ENCODE assay signal across 22 cellular contexts in the genomic region with DNA sequence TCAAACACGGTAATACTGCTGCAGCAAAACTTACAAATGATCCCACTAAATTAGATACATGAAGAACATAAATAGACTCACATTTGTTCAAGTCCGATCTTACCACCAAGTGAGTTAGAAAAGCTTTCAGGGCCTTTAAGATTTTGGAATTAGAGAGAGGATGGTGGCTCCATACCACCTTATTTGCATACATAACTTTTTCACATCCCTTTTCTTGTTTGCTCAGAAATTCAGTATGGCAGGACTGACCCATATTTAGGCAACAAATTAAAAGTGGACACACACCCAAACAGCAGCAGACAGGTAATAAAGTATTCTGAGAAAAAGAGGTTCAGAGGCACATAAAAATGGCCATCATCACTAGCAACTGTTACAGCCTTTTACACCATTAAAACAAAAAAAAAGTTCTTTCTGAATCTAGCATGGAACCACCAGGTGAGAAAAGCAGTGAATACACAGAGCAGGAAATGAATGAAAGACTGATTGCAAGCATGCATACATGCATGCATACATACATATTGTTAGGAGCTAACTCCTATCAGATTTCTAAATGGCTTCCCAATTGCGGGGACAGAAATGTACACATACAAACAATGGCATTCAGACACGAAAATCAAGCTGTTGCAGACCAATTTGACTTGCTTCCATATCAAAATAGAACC. TPM values are rescaled to one million over a fixed set of nuclear protein-coding genes. Genes with fewer than 3 reads are reported as not detected.
DNase-seq lines count a peak whose midpoint lies in the region; ATAC-seq, FAIRE-seq and TF ChIP-seq lines count a peak whose summit lies in the region.
"Had no signal": no experiment of that assay in that cellular context is flagged by ENCODE, and none has a peak within 500 bp of the region (broad histone marks: within the 10 kb centered on the region; RNA-seq: fewer than 3 reads in every experiment).

No MANE protein-coding gene starts in this region.

- H4K20me1 ChIP-seq in GM12878 (ENCODE audit: control insufficient read depth, insufficient read depth): no peaks in the 10 kb centered on the region

- H3K36me3 ChIP-seq in GM12878 (ENCODE audit: control insufficient read depth in 2 of 2, insufficient read depth in 2 of 2, low read length in 1 of 2) (no peaks in the 10 kb centered on the region), left ventricle myocardium inferior (no peaks in the 10 kb centered on the region)
- H3K36me3 ChIP-seq: esophagus squamous epithelium, upper lobe of left lung had no signal

- peak; percentile 15 for DNase-seq in GM12878 (ENCODE audit: low read depth, low spot score)
- DNase-seq in ureter (ENCODE audit: low spot score): no peak
- DNase-seq in posterior cingulate gyrus: no peak
- DNase-seq in left ventricle myocardium inferior: no peak
- DNase-seq: activated CD4-positive, alpha-beta T cell treated with anti-CD3 and anti-CD28 coated beads for 4 hours; activated CD8-positive, alpha-beta memory T cell treated with anti-CD3 and anti-CD28 coated beads, Interleukin-2, amount 10 ng/mL, durations not matched to agents 7 days and 5 days; AML-193; DMS79 treated with DMSO at 0.1 percent for 48 hours; effector memory CD4-positive, alpha-beta T cell; esophagus squamous epithelium; HFFc6; IMR-90; kidney glomerular epithelial cell; NCI-H1436 treated with DMSO at 0.1 percent for 48 hours; occipital lobe; stimulated activated CD4-positive, alpha-beta T cell treated with anti-CD3 and anti-CD28 coated beads, Interleukin-4, amount 100 ng/mL, for 4 hours; T-helper 1 cell; upper lobe of left lung had no signal

- TF ChIP-seq CTCF in GM12878 (IDR thresholded peaks at IDR 0.05 in 2 of 3, conservative IDR thresholded peaks at IDR 0.05 in 1 of 3; ENCODE audit: control insufficient read depth in 2 of 3, extremely low read depth in 1 of 3, insufficient read depth in 1 of 3, low read depth in 3 of 3, low read length in 3 of 3): no peak
- no peak for TF ChIP-seq CTCF in left ventricle myocardium inferior (IDR thresholded peaks at IDR 0.05; ENCODE audit: borderline replicate concordance)

- in situ Hi-C loops in GM12878 (cut with MboI): no loop called here

- H3K27ac ChIP-seq in GM12878 (ENCODE audit: control insufficient read depth, insufficient read depth) (no peak overlapping the region), left ventricle myocardium inferior (replicated peaks) (no peak overlapping the region)
- H3K27ac ChIP-seq: esophagus squamous epithelium, upper lobe of left lung had no signal

- no peak overlapping the region for H3K4me2 ChIP-seq in GM12878 (ENCODE audit: control insufficient read depth, insufficient read depth)

- no peak overlapping the region for H3K9ac ChIP-seq in GM12878 (ENCODE audit: control insufficient read depth, insufficient read depth, low read length)

- POLR2A ChIA-PET in GM12878 (lab: Charles Lee): interaction anchor here (1.2 to 1.4 kb wide), 2 partner anchors 71 to 72 kb away, joined by 3 read pairs; no protein-coding TSS in a partner anchor

- TF ChIP-seq RAD21 in GM12878 (IDR thresholded peaks at IDR 0.05; ENCODE audit: insufficient read depth, low read depth, low read length): no peak

- no peak overlapping the region for H2AFZ ChIP-seq in GM12878 (ENCODE audit: control insufficient read depth, low read depth, low read length)

- H3K27me3 ChIP-seq in GM12878 (replicated peaks in 1 of 2; ENCODE audit: control insufficient read depth in 2 of 2, insufficient read depth in 2 of 2, low read length in 1 of 2) (no peaks in the 10 kb centered on the region), left ventricle myocardium inferior (ENCODE audit: low read depth) (no peaks in the 10 kb centered on the region)
- H3K27me3 ChIP-seq: esophagus squamous epithelium, upper lobe of left lung had no signal

- RAD21 ChIA-PET in GM12878 (lab: Charles Lee; ENCODE audit: unreplicated experiment): interaction anchor here (1.1 to 6.4 kb wide), 6 partner anchors 15 to 220 kb away, joined by 3 to 67 read pairs (median 6); no protein-coding TSS in a partner anchor

- SMC1A ChIA-PET in GM12878 (lab: Charles Lee; ENCODE audit: uncharacterized antibody, unreplicated experiment): interaction anchor here (0.8 to 7.1 kb wide), 14 partner anchors 17 to 221 kb away, joined by 3 to 172 read pairs (median 4); no protein-coding TSS in a partner anchor

- TF ChIP-seq EP300 in GM12878 (IDR thresholded peaks at IDR 0.05; ENCODE audit: borderline replicate concordance in 1 of 2, control insufficient read depth in 1 of 2, low read depth in 2 of 2, low read length in 2 of 2): peak in 1 of 2 experiments; percentile 24; a peak in 2 of 4 replicates

- no peaks in the 10 kb centered on the region for H3K4me1 ChIP-seq in GM12878 (ENCODE audit: control insufficient read depth, insufficient read depth, low read length)
- peaks cover 41% of the 10 kb centered on the region for H3K4me1 ChIP-seq in left ventricle myocardium inferior
- H3K4me1 ChIP-seq: esophagus squamous epithelium, upper lobe of left lung had no signal

- TF ChIP-seq POLR2A in GM12878 (IDR thresholded peaks at IDR 0.05; ENCODE audit: low read depth, low read length): no peak

- ATAC-seq in GM18909 (IDR thresholded peaks at IDR 0.05; ENCODE audit: poor library complexity, unreplicated experiment): peak; percentile 90
- peak; percentile 61 for ATAC-seq in GM21529 (IDR thresholded peaks at IDR 0.05; ENCODE audit: unreplicated experiment)
- peak; percentile 71 for ATAC-seq in HG03139 (IDR thresholded peaks at IDR 0.05; ENCODE audit: unreplicated experiment)
- peak; percentile 84 for ATAC-seq in GM12878
- ATAC-seq: activated CD8-positive, alpha-beta memory T cell treated with anti-CD3 and anti-CD28 coated beads, Interleukin-2, amount 10 ng/mL, durations not matched to agents 7 days and 5 days had no signal

- BruUV-seq in GM12878 (replicated peaks; lab: Mats Ljungman, UMichigan): no TSS peak

- no peak overlapping the region for H3K4me3 ChIP-seq in GM12878
- H3K4me3 ChIP-seq in left ventricle myocardium inferior: no peak overlapping the region
- H3K4me3 ChIP-seq: esophagus squamous epithelium, upper lobe of left lung had no signal

- no peak for FAIRE-seq in GM12878 (lab: Jason Lieb, UNC)
- FAIRE-seq: GM19239 had no signal

- CTCF ChIA-PET in GM12878 (lab: Yijun Ruan, JAX): interaction anchor here (0.9 to 4.8 kb wide), 7 partner anchors 15 to 317 kb away, joined by 3 to 23 read pairs (median 3); partner anchors contain the start of gene STXBP6

- H3K9me3 ChIP-seq in GM12878 (replicated peaks; ENCODE audit: control insufficient read depth, insufficient read depth, low read length) (no peaks in the 10 kb centered on the region), left ventricle myocardium inferior (replicated peaks) (no peaks in the 10 kb centered on the region)
- H3K9me3 ChIP-seq: esophagus squamous epithelium, upper lobe of left lung had no signal

- 0% methylated on average over 4 of the region's 4 CpGs for WGBS in GM12878 (ENCODE audit: insufficient coverage, insufficient replicate concordance, low lambda C conversion rate, missing lambda C conversion rate)

- H3K79me2 ChIP-seq in GM12878 (ENCODE audit: control insufficient read depth, insufficient read depth, low read length): no peaks in the 10 kb centered on the region

- intact Hi-C loops in GM12878 (cut with micrococcal nuclease; ENCODE audit: unreplicated experiment) (loop anchor here (2.0 kb wide), 1 partner anchor 22 kb away; no protein-coding TSS in a partner anchor), posterior cingulate gyrus (cut with DNase I) (no loop called here), left ventricle myocardium inferior (cut with micrococcal nuclease) (no loop called here)

TF ChIP-seq in GM12878, 131 proteins besides CTCF, POLR2A, EP300 and RAD21 (continues in another document):
- TF ChIP-seq MEF2B (IDR thresholded peaks at IDR 0.05; ENCODE audit: partially characterized antibody, poor library complexity, severe bottlenecking): peak; percentile 31
- TF ChIP-seq, protein P1, sequence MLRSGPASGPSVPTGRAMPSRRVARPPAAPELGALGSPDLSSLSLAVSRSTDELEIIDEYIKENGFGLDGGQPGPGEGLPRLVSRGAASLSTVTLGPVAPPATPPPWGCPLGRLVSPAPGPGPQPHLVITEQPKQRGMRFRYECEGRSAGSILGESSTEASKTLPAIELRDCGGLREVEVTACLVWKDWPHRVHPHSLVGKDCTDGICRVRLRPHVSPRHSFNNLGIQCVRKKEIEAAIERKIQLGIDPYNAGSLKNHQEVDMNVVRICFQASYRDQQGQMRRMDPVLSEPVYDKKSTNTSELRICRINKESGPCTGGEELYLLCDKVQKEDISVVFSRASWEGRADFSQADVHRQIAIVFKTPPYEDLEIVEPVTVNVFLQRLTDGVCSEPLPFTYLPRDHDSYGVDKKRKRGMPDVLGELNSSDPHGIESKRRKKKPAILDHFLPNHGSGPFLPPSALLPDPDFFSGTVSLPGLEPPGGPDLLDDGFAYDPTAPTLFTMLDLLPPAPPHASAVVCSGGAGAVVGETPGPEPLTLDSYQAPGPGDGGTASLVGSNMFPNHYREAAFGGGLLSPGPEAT (IDR thresholded peaks at IDR 0.05; ENCODE audit: low read depth): 0 out of 2 replicates have a peak, but pooled peaks have one; percentile 12
- TF ChIP-seq NFIC (IDR thresholded peaks at IDR 0.05; ENCODE audit: low read depth, low read length): no peak

RNA-seq across cellular contexts. Expression of gene STXBP6, which starts 23.3 kb away (rescaled TPM):
- 12.3 and 12.7 TPM in 2 replicates for total RNA-seq in GM12878 (2013; cell fraction: nucleolus; rRNA removed)
- 1.9 and 2.0 TPM in 2 replicates for total RNA-seq in GM12878 (2014; rRNA removed)
- 1.6 and 1.8 TPM in 2 replicates for total RNA-seq in GM12878 (2014; rRNA removed; fragmentation: Illumina TruSeq; extraction: Trizol)
- total RNA-seq in GM12878 (2021): 1.5 and 1.7 TPM in 2 replicates
- polyA plus RNA-seq in GM12878 (2011; ENCODE audit: low read depth): 1.5 TPM
- polyA plus RNA-seq in GM12878 (2011; rRNA removed): 47.3 and 58.0 TPM in 2 replicates
- polyA plus RNA-seq in GM12878 (2011; cell fraction: cytosol; rRNA removed): 22.5 and 28.7 TPM in 2 replicates
- 18.2 and 19.0 TPM in 2 replicates for polyA plus RNA-seq in GM12878 (2011; cell fraction: nucleus; rRNA removed)
- 2.4 and 4.4 TPM in 2 replicates for polyA plus RNA-seq in GM12878 (2012)
- polyA plus RNA-seq in GM12878 (2014; fragmentation: Illumina TruSeq; extraction: Trizol): 0.71 and 2.0 TPM in 2 replicates
- polyA plus RNA-seq in GM12878 (2014; fragmentation: Nextera tagmentation; extraction: Ambion mirVana): 1 to 10 TPM; 1.2 to 1.8 TPM
- polyA plus RNA-seq in GM12878 (2014; rRNA removed): 1.8 TPM in 2 replicates
- 1 to 10 TPM; 1.9 to 2.8 TPM for polyA plus RNA-seq in GM12878 (2016; fragmentation: Nextera tagmentation; extraction: Ambion mirVana)
- 21.7 and 26.0 TPM in 2 replicates for polyA minus RNA-seq in GM12878 (2011; rRNA and poly(A)+ RNA removed)
- polyA minus RNA-seq in GM12878 (2011; cell fraction: cytosol; rRNA and poly(A)+ RNA removed): 5.1 and 6.0 TPM in 2 replicates
- 17.7 and 24.8 TPM in 2 replicates for polyA minus RNA-seq in GM12878 (2011; cell fraction: nucleus; rRNA and poly(A)+ RNA removed)
- 10.0 TPM for total RNA-seq in ureter
- total RNA-seq in left ventricle myocardium inferior: 21.7 TPM
- total RNA-seq: activated CD8-positive, alpha-beta memory T cell treated with anti-CD3 and anti-CD28 coated beads, Interleukin-2, amount 10 ng/mL, durations not matched to agents 7 days and 5 days had no signal
